Comparison of ENCODE assay signal across 2 cellular contexts in genomic region chr11:5701184-5701583, GRCh38.
A peak's percentile ranks its signal among the peaks of the same experiment; 100 is the strongest.
TF ChIP-seq lines count a peak whose summit lies in the region.

No MANE protein-coding gene starts in this region.

TF ChIP-seq in HepG2, 621 proteins besides CTCF, POLR2A, EP300 and RAD21:
- TF ChIP-seq PRDM15 (CRISPR knock-in tag; IDR thresholded peaks at IDR 0.05) (no peak), MTA1 (CRISPR knock-in tag; IDR thresholded peaks at IDR 0.05; ENCODE audit: borderline replicate concordance) (no peak), USF2 (IDR thresholded peaks at IDR 0.05; ENCODE audit: low read depth, low read length) (no peak), USF2 (CRISPR knock-in tag; IDR thresholded peaks at IDR 0.05; ENCODE audit: borderline replicate concordance) (no peak), U2AF1 (optimal IDR thresholded peaks at IDR 0.05; ENCODE audit: low read depth, low read length) (no peak), CEBPB (IDR thresholded peaks at IDR 0.05; ENCODE audit: borderline replicate concordance, low read depth, low read length) (0 out of 2 replicates have a peak, but pooled peaks have one; percentile 8)
- TF ChIP-seq, protein P1, sequence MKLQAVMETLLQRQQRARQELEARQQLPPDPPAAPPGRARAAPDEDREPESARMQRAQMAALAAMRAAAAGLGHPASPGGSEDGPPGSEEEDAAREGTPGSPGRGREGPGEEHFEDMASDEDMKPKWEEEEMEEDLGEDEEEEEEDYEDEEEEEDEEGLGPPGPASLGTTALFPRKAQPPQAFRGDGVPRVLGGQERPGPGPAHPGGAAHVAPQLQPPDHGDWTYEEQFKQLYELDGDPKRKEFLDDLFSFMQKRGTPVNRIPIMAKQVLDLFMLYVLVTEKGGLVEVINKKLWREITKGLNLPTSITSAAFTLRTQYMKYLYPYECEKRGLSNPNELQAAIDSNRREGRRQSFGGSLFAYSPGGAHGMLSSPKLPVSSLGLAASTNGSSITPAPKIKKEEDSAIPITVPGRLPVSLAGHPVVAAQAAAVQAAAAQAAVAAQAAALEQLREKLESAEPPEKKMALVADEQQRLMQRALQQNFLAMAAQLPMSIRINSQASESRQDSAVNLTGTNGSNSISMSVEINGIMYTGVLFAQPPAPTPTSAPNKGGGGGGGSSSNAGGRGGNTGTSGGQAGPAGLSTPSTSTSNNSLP (IDR thresholded peaks at IDR 0.05; ENCODE audit: low read depth, low read length): no peak

TF ChIP-seq in K562, 482 proteins besides CTCF, POLR2A, EP300 and RAD21:
- TF ChIP-seq CEBPG (CRISPR knock-in tag; IDR thresholded peaks at IDR 0.05): no peak
- TF ChIP-seq CEBPG (tag; conservative IDR thresholded peaks at IDR 0.05 in 1 of 2, IDR thresholded peaks at IDR 0.05 in 1 of 2): peak; percentile 52 to 79
- no peak for TF ChIP-seq GTF2E2 (tag; IDR thresholded peaks at IDR 0.05)
- peak; percentile 44; the same call in 1 of the 2 replicates for TF ChIP-seq CEBPB (tag; IDR thresholded peaks at IDR 0.05)
TF ChIP-seq in K562: peak in this region for 2.
